16 cellular contexts compared by ENCODE assay signal in the genomic region with DNA sequence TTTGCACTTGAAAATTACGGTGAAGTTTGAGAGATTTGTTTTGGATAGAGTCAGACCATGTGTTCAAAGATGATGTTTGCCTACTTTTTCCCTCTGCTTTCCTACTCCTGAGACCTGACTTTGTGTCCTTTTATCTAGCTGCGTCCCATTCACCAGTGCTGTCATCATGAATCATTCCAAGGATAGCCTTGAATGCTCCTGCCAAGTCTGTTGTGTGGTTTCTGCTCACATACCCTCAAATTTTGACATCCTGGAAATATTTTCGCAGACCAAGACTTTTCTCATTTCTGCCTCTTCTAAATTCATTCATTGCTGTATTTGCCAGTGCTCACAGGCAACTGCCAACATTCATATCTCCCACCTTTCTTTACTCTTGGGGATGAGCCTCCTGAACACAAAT.
A peak's percentile ranks its signal among the peaks of the same experiment; 100 is the strongest.
DNase-seq lines count a peak whose midpoint lies in the region; ATAC-seq lines count a peak whose summit lies in the region.
"Had no signal": no experiment of that assay in that cellular context is flagged by ENCODE, and none has a peak within 500 bp of the region (broad histone marks: within the 10 kb centered on the region; RNA-seq: fewer than 3 reads in every experiment).

No MANE protein-coding gene starts in this region.

- ATAC-seq in GM19395 (IDR thresholded peaks at IDR 0.05; ENCODE audit: unreplicated experiment) (no peak), GM19452 (IDR thresholded peaks at IDR 0.05; ENCODE audit: unreplicated experiment) (no peak)
- ATAC-seq: stimulated activated naive CD8-positive, alpha-beta T cell treated with anti-CD3 and anti-CD28 coated beads, Interleukin-15, amount 100 ng/mL, for 72 hours; upper lobe of right lung had no signal

- in situ Hi-C loops in ACHN (cut with HindIII; ENCODE audit: low pct_ligation_motif_present, low pct_unique_long_range_greater_than_20kb, low sequenced_read_pairs): no loop called here

- DNase-seq in ACHN (peak; percentile 51), HS-5 (ENCODE audit: low read depth) (peak; percentile 46), amniotic epithelial cell (ENCODE audit: low read depth) (peak; percentile 82), glomerular visceral epithelial cell (ENCODE audit: extremely low spot score) (peak; percentile 70), NCI-H446 treated with DMSO at 0.1 percent for 48 hours (lab: John Stamatoyannopoulos, UW) (no peak), cerebellar nuclear complex (lab: John Stamatoyannopoulos, UW) (no peak)
- DNase-seq: activated CD4-positive, alpha-beta T cell treated with anti-CD3 and anti-CD28 coated beads, Interleukin-2, amount 10 ng/mL, durations not matched to agents 24 days and 14 days; foreskin melanocyte; MV-4-11; NCI-H2081; NCI-H510A treated with DMSO at 0.1 percent for 48 hours; retina; stimulated activated naive CD8-positive, alpha-beta T cell treated with anti-CD3 and anti-CD28 coated beads, Interleukin-15, amount 100 ng/mL, for 72 hours; upper lobe of right lung had no signal

Comparison
In these comparisons a context has a peak if more than half of its experiments do, and no peak if none do; other contexts are left out.
1. DNase-seq: peak in ACHN (single experiment), HS-5 (single experiment), amniotic epithelial cell (single experiment) and glomerular visceral epithelial cell (single experiment); none in NCI-H446 treated with DMSO at 0.1 percent for 48 hours (single experiment) and cerebellar nuclear complex (0 of 2).